ENCODE assay signal across 25 cellular contexts in the genomic region with DNA sequence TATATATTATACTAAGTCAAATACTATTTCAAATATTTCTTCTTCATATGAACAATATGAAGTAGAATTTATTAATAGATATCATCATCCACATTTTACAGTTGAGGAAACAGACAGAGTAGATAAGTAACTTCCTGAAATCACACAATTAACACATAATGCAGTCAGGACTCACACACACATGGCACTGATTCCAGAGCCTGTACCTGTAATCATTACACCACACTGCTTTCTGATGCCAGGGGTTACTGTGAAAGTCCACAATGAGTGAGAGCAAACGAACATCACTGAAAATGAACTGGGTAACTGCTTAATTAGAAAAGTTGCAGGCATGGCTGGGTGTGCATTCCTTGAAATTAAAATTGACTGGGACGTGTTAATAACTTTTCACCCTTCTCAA.
"Had no signal": no experiment of that assay in that cellular context is flagged by ENCODE, and none has a peak within 500 bp of the region (broad histone marks: within the 10 kb centered on the region; RNA-seq: fewer than 3 reads in every experiment).

No MANE protein-coding gene starts in this region.

- H3K4me1 ChIP-seq: esophagus squamous epithelium, left ventricle myocardium inferior, lower lobe of right lung, pancreas, right atrium auricular region, stomach, testis, tibial nerve, upper lobe of right lung, uterus had no signal

- H3K27ac ChIP-seq: left ventricle myocardium inferior, lower lobe of right lung, neutrophil, pancreas, stomach, testis, tibial nerve, upper lobe of right lung, uterus had no signal

- H3K9me3 ChIP-seq: neutrophil, pancreas, testis, uterus had no signal

- H3K4me3 ChIP-seq: coronary artery, esophagus squamous epithelium, left ventricle myocardium inferior, lower lobe of right lung, pancreas, right atrium auricular region, stomach, testis, tibial nerve, upper lobe of right lung, uterus had no signal

- DNase-seq: dermis blood vessel endothelial cell; effector memory CD4-positive, alpha-beta T cell; esophagus squamous epithelium; foreskin melanocyte; head of caudate nucleus; kidney; left cardiac atrium; left ventricle myocardium inferior; lower lobe of right lung; natural killer cell; pancreas; small intestine; stimulated activated CD4-positive, alpha-beta T cell treated with anti-CD3 and anti-CD28 coated beads, Interleukin-12 subunit alpha, Interleukin-12 subunit beta, amount 100 ng/mL, for 4 hours; stimulated activated CD4-positive, alpha-beta T cell treated with anti-CD3 and anti-CD28 coated beads, Interleukin-2, amount 100 ng/mL, for 24 hours; stimulated activated CD4-positive, alpha-beta T cell treated with anti-CD3 and anti-CD28 coated beads, Interleukin-4, amount 100 ng/mL, for 24 hours; stimulated activated naive CD4-positive, alpha-beta T cell treated with Interleukin-2 at 50 U/mL for 16 hours; stomach; testis; upper lobe of right lung; uterus had no signal

- H3K27me3 ChIP-seq: esophagus squamous epithelium, neutrophil, pancreas, right atrium auricular region, stomach, testis, tibial nerve, upper lobe of right lung, uterus had no signal

- ATAC-seq: left cardiac atrium; lower lobe of right lung; natural killer cell; pancreas; stimulated activated effector memory CD8-positive, alpha-beta T cell treated with anti-CD3 and anti-CD28 coated beads, Interleukin-12 subunit alpha, Interleukin-12 subunit beta, amount 100 ng/mL, for 72 hours; upper lobe of right lung had no signal

- H3K36me3 ChIP-seq: esophagus squamous epithelium, left ventricle myocardium inferior, lower lobe of right lung, neutrophil, pancreas, right atrium auricular region, stomach, tibial nerve, upper lobe of right lung, uterus had no signal
